ENCODE assay signal across 21 cellular contexts in the genomic region with DNA sequence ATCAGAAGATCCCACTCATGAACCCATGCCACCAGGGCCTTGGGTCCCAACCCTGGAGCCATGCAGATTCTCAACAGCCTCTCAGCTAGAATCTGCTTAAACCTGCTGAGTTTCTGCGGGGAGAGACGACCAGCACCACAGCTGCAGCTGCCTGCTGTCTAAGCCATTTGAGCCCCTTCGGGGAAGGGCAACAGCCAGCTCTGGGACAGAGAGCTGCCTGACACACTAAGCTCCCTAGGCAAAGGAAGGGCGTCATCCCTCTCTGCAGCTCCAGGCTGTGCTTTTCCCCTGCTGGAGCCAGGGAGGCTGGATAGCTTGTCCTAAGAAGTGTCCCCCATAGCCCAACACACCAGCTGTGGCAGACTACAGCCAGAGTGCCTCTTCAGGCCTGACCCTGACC.
"Had no signal": no experiment of that assay in that cellular context is flagged by ENCODE, and none has a peak within 500 bp of the region (broad histone marks: within the 10 kb centered on the region; RNA-seq: fewer than 3 reads in every experiment).

No MANE protein-coding gene starts in this region.

- H3K27ac ChIP-seq: left ventricle myocardium inferior, ovary, right atrium auricular region, right lobe of liver, skin epidermis, suprapubic skin, thoracic aorta, tibial artery, upper lobe of right lung had no signal

- ATAC-seq: naive thymus-derived CD8-positive, alpha-beta T cell; right lobe of liver; stimulated activated effector memory CD8-positive, alpha-beta T cell treated with anti-CD3 and anti-CD28 coated beads, Interleukin-12 subunit alpha, Interleukin-12 subunit beta, amount 100 ng/mL, for 72 hours; upper lobe of right lung had no signal

- H3K36me3 ChIP-seq: left ventricle myocardium inferior, ovary, right atrium auricular region, right lobe of liver, suprapubic skin, thoracic aorta, tibial artery, upper lobe of right lung had no signal

- H3K4me1 ChIP-seq: left ventricle myocardium inferior, right atrium auricular region, right lobe of liver, suprapubic skin, upper lobe of right lung had no signal

- H3K4me3 ChIP-seq: left ventricle myocardium inferior, lung, ovary, right atrium auricular region, right lobe of liver, skin epidermis, suprapubic skin, thoracic aorta, tibial artery, upper lobe of right lung had no signal

- H3K27me3 ChIP-seq: ovary, right atrium auricular region, right lobe of liver, suprapubic skin, tibial artery, upper lobe of right lung had no signal

- DNase-seq: hypothalamus; islet precursor cell; left ventricle myocardium inferior; mesendoderm; naive thymus-derived CD8-positive, alpha-beta T cell; ovary; right lobe of liver; stimulated activated CD4-positive, alpha-beta T cell treated with anti-CD3 and anti-CD28 coated beads, Interleukin-12 subunit alpha, Interleukin-12 subunit beta, amount 100 ng/mL, for 4 hours; stimulated activated CD4-positive, alpha-beta T cell treated with anti-CD3 and anti-CD28 coated beads, Interleukin-15, amount 100 ng/mL, for 24 hours; stimulated activated CD4-positive, alpha-beta T cell treated with anti-CD3 and anti-CD28 coated beads, Interleukin-2, amount 100 ng/mL, for 24 hours; stimulated activated CD4-positive, alpha-beta T cell treated with anti-CD3 and anti-CD28 coated beads, Interleukin-4, amount 100 ng/mL, for 1 hour; stimulated activated naive CD4-positive, alpha-beta T cell; tibial artery; trophoblast cell; upper lobe of right lung had no signal

- H3K9me3 ChIP-seq: ovary, right atrium auricular region, right lobe of liver, suprapubic skin, thoracic aorta, tibial artery, upper lobe of right lung had no signal
